ENCODE assay signal across 9 cellular contexts in the genomic region with DNA sequence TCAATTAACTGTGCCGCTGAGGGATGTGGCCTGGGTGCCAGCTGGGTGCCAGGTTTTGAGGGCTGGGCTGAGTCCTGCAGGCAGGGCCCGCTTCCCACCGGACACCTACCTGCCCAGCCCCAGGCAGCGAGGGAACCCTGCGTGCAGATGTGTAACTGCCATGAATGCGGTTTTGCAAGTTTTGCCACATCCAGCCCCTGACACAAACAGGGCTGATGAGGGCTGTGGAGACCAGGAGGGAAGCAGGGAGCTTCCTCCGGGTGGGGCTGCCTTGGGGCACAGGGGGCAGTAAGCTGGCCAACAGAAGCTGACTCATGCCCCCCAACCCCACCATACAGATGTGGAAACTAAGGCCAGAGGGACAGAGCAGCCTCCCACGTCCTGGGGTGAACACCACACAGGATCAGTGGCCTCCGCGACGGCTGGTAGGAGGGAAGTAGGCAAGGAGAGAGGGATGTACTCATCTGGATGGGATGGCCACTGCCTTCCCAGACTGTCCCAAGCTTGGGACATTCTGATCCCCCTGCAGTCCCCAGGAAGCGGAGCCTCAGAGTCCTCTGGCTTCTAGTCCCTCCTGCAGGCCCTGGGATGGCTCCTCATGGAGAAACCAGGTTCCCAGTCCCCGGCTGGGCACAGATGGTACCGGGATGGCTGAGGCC. TPM values are rescaled to one million over a fixed set of nuclear protein-coding genes. Genes with fewer than 3 reads are reported as not detected.
DNase-seq lines count a peak whose midpoint lies in the region; ATAC-seq, FAIRE-seq and TF ChIP-seq lines count a peak whose summit lies in the region.
"Had no signal": no experiment of that assay in that cellular context is flagged by ENCODE, and none has a peak within 500 bp of the region (broad histone marks: within the 10 kb centered on the region; RNA-seq: fewer than 3 reads in every experiment).

No MANE protein-coding gene starts in this region.

- TF ChIP-seq EP300 in HepG2 (IDR thresholded peaks at IDR 0.05; ENCODE audit: low read depth in 2 of 2, low read length in 2 of 2) (no peak), HepG2 (CRISPR knock-in tag; IDR thresholded peaks at IDR 0.05; ENCODE audit: borderline replicate concordance) (no peak)

- TF ChIP-seq CTCF in ascending aorta (IDR thresholded peaks at IDR 0.05): no peak
- TF ChIP-seq CTCF in HepG2 (CRISPR knock-in tag; IDR thresholded peaks at IDR 0.05): no peak
- no peak for TF ChIP-seq CTCF in type B pancreatic cell (conservative IDR thresholded peaks at IDR 0.05)

- peak overlapping the region; percentile 97 for H3K27ac Mint-ChIP-seq in type B pancreatic cell

- no peaks in the 10 kb centered on the region for H3K36me3 Mint-ChIP-seq in activated T-cell treated with anti-CD3 and anti-CD28 coated beads, Interleukin-2, amount 50 U/mL, for 4 hours (ENCODE audit: insufficient read depth)
- no peaks in the 10 kb centered on the region for H3K36me3 Mint-ChIP-seq in type B pancreatic cell

- H3K9me3 ChIP-seq in ascending aorta (no peaks in the 10 kb centered on the region), HepG2 (ENCODE audit: low read length) (no peaks in the 10 kb centered on the region)

- peaks cover 27% of the 10 kb centered on the region for H3K4me1 Mint-ChIP-seq in activated T-cell treated with anti-CD3 and anti-CD28 coated beads, Interleukin-2, amount 50 U/mL, for 4 hours (ENCODE audit: low read depth)
- peaks cover 8% of the 10 kb centered on the region for H3K4me1 Mint-ChIP-seq in type B pancreatic cell (ENCODE audit: unreplicated experiment)

- no peak overlapping the region for H2AFZ ChIP-seq in HepG2 (ENCODE audit: low read length)

- peaks cover 31% of the 10 kb centered on the region; the same call in 1 of the 2 replicates for H4K20me1 ChIP-seq in HepG2 (ENCODE audit: insufficient read depth, low read length)

- H3K36me3 ChIP-seq in ascending aorta (peaks cover 14 to 20% of the 10 kb centered on the region in 2 donors), HepG2 (replicated peaks in 1 of 2; ENCODE audit: control insufficient read depth in 1 of 2, insufficient read depth in 2 of 2, low read length in 2 of 2) (peaks cover 5 to 22% of the 10 kb centered on the region in 2 experiments; a peak in 2 of 5 replicates)

- H3K4me3 Mint-ChIP-seq in activated T-cell treated with anti-CD3 and anti-CD28 coated beads, Interleukin-2, amount 50 U/mL, for 4 hours: peak overlapping the region; percentile 80
- peak overlapping the region; percentile 93 for H3K4me3 Mint-ChIP-seq in type B pancreatic cell

- DNase-seq in activated T-cell treated with anti-CD3 and anti-CD28 coated beads, Interleukin-2, amount 50 U/mL, for 4 hours: no peak
- DNase-seq in activated T-cell treated with anti-CD3 and anti-CD28 coated beads, Interleukin-2, amount 50 U/mL, for 1 hour: no peak
- DNase-seq in ascending aorta (ENCODE audit: low spot score in 2 of 2): no peak
- DNase-seq in HepG2 (ENCODE audit: low spot score): no peak
- DNase-seq in type B pancreatic cell (ENCODE audit: extremely low spot score, unreplicated experiment): peak; percentile 71
- no peak for DNase-seq in GM19240 (ENCODE audit: insufficient read length, low spot score)
- no peak for DNase-seq in NCI-H69 (lab: John Stamatoyannopoulos, UW)

- peak overlapping the region in 1 of 2 donors; percentile 2 for H3K27ac ChIP-seq in ascending aorta
- peak overlapping the region; percentile 75 for H3K27ac ChIP-seq in HepG2 (ENCODE audit: extremely low read length, insufficient read depth, low read length)

- no peaks in the 10 kb centered on the region for H3K9me3 Mint-ChIP-seq in activated T-cell treated with anti-CD3 and anti-CD28 coated beads, Interleukin-2, amount 50 U/mL, for 4 hours
- no peaks in the 10 kb centered on the region for H3K9me3 Mint-ChIP-seq in type B pancreatic cell

- CTCF ChIA-PET in HepG2 (lab: Yijun Ruan, JAX; ENCODE audit: low intra/inter-chr PET ratio, low total read pairs): no interaction called here

- H3K4me2 ChIP-seq in HepG2 (ENCODE audit: low read depth, low read length): peak overlapping the region; percentile 92

- no peak for FAIRE-seq in HepG2 (lab: Jason Lieb, UNC)

- no peak for TF ChIP-seq POLR2A in HepG2 (IDR thresholded peaks at IDR 0.05; ENCODE audit: insufficient read depth in 1 of 2, low read depth in 2 of 2, low read length in 2 of 2)

- H3K4me1 ChIP-seq in ascending aorta: peaks cover 23 to 41% of the 10 kb centered on the region in 2 donors
- peaks cover 55% of the 10 kb centered on the region for H3K4me1 ChIP-seq in HepG2 (ENCODE audit: insufficient read depth, low read length)

- WGBS in HepG2 (ENCODE audit: low lambda C conversion rate): 20% methylated on average over 1 of the region's 14 CpGs

- intact Hi-C loops in ascending aorta (cut with DNase I) (no loop called here), HepG2 (cut with micrococcal nuclease; ENCODE audit: unreplicated experiment) (loop anchor here (10.0 kb wide), 1 partner anchor 342 kb away; a partner anchor contains a TSS)

- no peaks in the 10 kb centered on the region for H3K27me3 Mint-ChIP-seq in activated T-cell treated with anti-CD3 and anti-CD28 coated beads, Interleukin-2, amount 50 U/mL, for 4 hours (ENCODE audit: low read depth)
- H3K27me3 Mint-ChIP-seq in type B pancreatic cell: no peaks in the 10 kb centered on the region

- POLR2A ChIA-PET in HepG2 (lab: Yijun Ruan, JAX): no interaction called here

- H3K9ac ChIP-seq in HepG2 (ENCODE audit: insufficient read depth, low read depth, low read length): peak overlapping the region; percentile 98

- no TSS peak for BruUV-seq in HepG2 (replicated peaks; lab: Mats Ljungman, UMichigan)

- in situ Hi-C loops in HepG2 (cut with HindIII; ENCODE audit: extremely low pct_ligation_motif_present, low pct_unique_long_range_greater_than_20kb): no loop called here

- no peak for ATAC-seq in activated T-cell treated with anti-CD3 and anti-CD28 coated beads, Interleukin-2, amount 50 U/mL, for 4 hours
- ATAC-seq in HepG2 (no peak), GM21576 (IDR thresholded peaks at IDR 0.05; ENCODE audit: unreplicated experiment) (no peak)

- no peak for TF ChIP-seq RAD21 in HepG2 (CRISPR knock-in tag; IDR thresholded peaks at IDR 0.05)

- peaks cover 38% of the 10 kb centered on the region for H3K79me2 ChIP-seq in HepG2 (ENCODE audit: insufficient read depth, low read length)

- H3K4me3 ChIP-seq in ascending aorta: peak overlapping the region; percentile 92 to 98
- H3K4me3 ChIP-seq in HepG2 (replicated peaks in 1 of 3; ENCODE audit: insufficient read depth in 1 of 3, low read depth in 2 of 3, low read length in 3 of 3): peak overlapping the region; percentile 73 to 97 (median 88)

- H3K27me3 ChIP-seq in ascending aorta (no peaks in the 10 kb centered on the region), HepG2 (ENCODE audit: control insufficient read depth in 1 of 2, insufficient read depth in 2 of 2, low read length in 2 of 2) (no peaks in the 10 kb centered on the region; a peak in 1 of 5 replicates)

RNA-seq across cellular contexts. Expression of a gene that starts 1.6 kb away (rescaled TPM):
- 10 to 100 TPM; 22.5 to 27.2 (median 23.7) TPM for total RNA-seq in activated T-cell treated with anti-CD3 and anti-CD28 coated beads, Interleukin-2, amount 50 U/mL, for 4 hours
- total RNA-seq in ascending aorta (4.6 TPM), HepG2 (2016; rRNA removed; fragmentation: Illumina TruSeq; extraction: Trizol) (3.3 and 6.8 TPM in 2 replicates), type B pancreatic cell (ENCODE audit: low replicate concordance) (49.2 and 85.9 TPM in 2 replicates)
- 4.8 and 5.6 TPM in 2 replicates for total RNA-seq in HepG2 (2016; cell fraction: cytosol; rRNA removed; fragmentation: Illumina TruSeq; extraction: Trizol; ENCODE audit: low read depth)
- 3.5 and 7.2 TPM in 2 replicates for total RNA-seq in HepG2 (2016; cell fraction: insoluble cytoplasmic fraction; rRNA removed; fragmentation: Illumina TruSeq; extraction: Trizol)
- total RNA-seq in HepG2 (2016; cell fraction: membrane; rRNA removed; fragmentation: Illumina TruSeq; extraction: Trizol): 8.2 and 9.8 TPM in 2 replicates
- 5.1 and 5.7 TPM in 2 replicates for total RNA-seq in HepG2 (2016; cell fraction: nucleus; rRNA removed; fragmentation: Illumina TruSeq; extraction: Trizol)
- 12.3 and 16.6 TPM in 2 replicates for polyA plus RNA-seq in HepG2 (2011; rRNA removed)
- 4.3 and 9.4 TPM in 2 replicates for polyA plus RNA-seq in HepG2 (2011; cell fraction: cytosol; rRNA removed)
- polyA plus RNA-seq in HepG2 (2011; cell fraction: nucleus; rRNA removed): 78.3 and 112 TPM in 2 replicates
- 16.2 and 21.4 TPM in 2 replicates for polyA plus RNA-seq in HepG2 (2012)
- 15.8 and 19.4 TPM in 2 replicates for polyA plus RNA-seq in HepG2 (2016; cell fraction: cytosol; fragmentation: Illumina TruSeq; extraction: Trizol; ENCODE audit: low read depth)
- 11.4 and 12.9 TPM in 2 replicates for polyA plus RNA-seq in HepG2 (2016; cell fraction: insoluble cytoplasmic fraction; fragmentation: Illumina TruSeq; extraction: Trizol; ENCODE audit: low read depth)
- 21.1 and 23.4 TPM in 2 replicates for polyA plus RNA-seq in HepG2 (2016; cell fraction: membrane; fragmentation: Illumina TruSeq; extraction: Trizol; ENCODE audit: low read depth)
- polyA plus RNA-seq in HepG2 (2016; cell fraction: nucleus; fragmentation: Illumina TruSeq; extraction: Trizol; ENCODE audit: insufficient read depth, low read depth): 30.5 and 32.7 TPM in 2 replicates
- 9.9 and 17.0 TPM in 2 replicates for polyA minus RNA-seq in HepG2 (2011; rRNA and poly(A)+ RNA removed; ENCODE audit: low replicate concordance)
- 8.7 and 11.7 TPM in 2 replicates for polyA minus RNA-seq in HepG2 (2011; cell fraction: cytosol; rRNA and poly(A)+ RNA removed)
- polyA minus RNA-seq in HepG2 (2011; cell fraction: nucleus; rRNA and poly(A)+ RNA removed): 23.5 and 25.2 TPM in 2 replicates

RNA-seq across cellular contexts. Expression of a gene that starts 11.5 kb away (rescaled TPM):
- total RNA-seq in activated T-cell treated with anti-CD3 and anti-CD28 coated beads, Interleukin-2, amount 50 U/mL, for 4 hours: 10 to 100 TPM; 56.5 to 60.5 (median 58.0) TPM
- total RNA-seq in ascending aorta (201 TPM), HepG2 (2016; rRNA removed; fragmentation: Illumina TruSeq; extraction: Trizol) (11.9 and 14.8 TPM in 2 replicates), type B pancreatic cell (ENCODE audit: low replicate concordance) (87.9 and 88.6 TPM in 2 replicates)
- 6.7 and 12.0 TPM in 2 replicates for total RNA-seq in HepG2 (2016; cell fraction: cytosol; rRNA removed; fragmentation: Illumina TruSeq; extraction: Trizol; ENCODE audit: low read depth)
- 13.0 and 13.6 TPM in 2 replicates for total RNA-seq in HepG2 (2016; cell fraction: insoluble cytoplasmic fraction; rRNA removed; fragmentation: Illumina TruSeq; extraction: Trizol)
- total RNA-seq in HepG2 (2016; cell fraction: membrane; rRNA removed; fragmentation: Illumina TruSeq; extraction: Trizol): 14.0 and 16.7 TPM in 2 replicates
- total RNA-seq in HepG2 (2016; cell fraction: nucleus; rRNA removed; fragmentation: Illumina TruSeq; extraction: Trizol): 17.0 and 22.2 TPM in 2 replicates
- 11.6 and 12.6 TPM in 2 replicates for polyA plus RNA-seq in HepG2 (2011; rRNA removed)
- polyA plus RNA-seq in HepG2 (2011; cell fraction: cytosol; rRNA removed): 4.9 and 6.2 TPM in 2 replicates
- 87.1 and 98.5 TPM in 2 replicates for polyA plus RNA-seq in HepG2 (2011; cell fraction: nucleus; rRNA removed)
- 31.8 and 31.9 TPM in 2 replicates for polyA plus RNA-seq in HepG2 (2012)
- polyA plus RNA-seq in HepG2 (2016; cell fraction: cytosol; fragmentation: Illumina TruSeq; extraction: Trizol; ENCODE audit: low read depth): 3.9 and 4.3 TPM in 2 replicates
- 22.5 and 31.3 TPM in 2 replicates for polyA plus RNA-seq in HepG2 (2016; cell fraction: insoluble cytoplasmic fraction; fragmentation: Illumina TruSeq; extraction: Trizol; ENCODE audit: low read depth)
- 11.4 and 11.5 TPM in 2 replicates for polyA plus RNA-seq in HepG2 (2016; cell fraction: membrane; fragmentation: Illumina TruSeq; extraction: Trizol; ENCODE audit: low read depth)
- polyA plus RNA-seq in HepG2 (2016; cell fraction: nucleus; fragmentation: Illumina TruSeq; extraction: Trizol; ENCODE audit: insufficient read depth, low read depth): 54.4 and 55.4 TPM in 2 replicates
- polyA minus RNA-seq in HepG2 (2011; rRNA and poly(A)+ RNA removed; ENCODE audit: low replicate concordance): 12.5 and 23.7 TPM in 2 replicates
- 16.2 and 19.1 TPM in 2 replicates for polyA minus RNA-seq in HepG2 (2011; cell fraction: cytosol; rRNA and poly(A)+ RNA removed)
- polyA minus RNA-seq in HepG2 (2011; cell fraction: nucleus; rRNA and poly(A)+ RNA removed): 26.4 and 28.5 TPM in 2 replicates

RNA-seq across cellular contexts. Expression of a gene that starts 57.0 kb away (rescaled TPM):
- under 1 TPM in 2 of 3 donors, not detected in 1; 0.05 to 0.10 TPM for total RNA-seq in activated T-cell treated with anti-CD3 and anti-CD28 coated beads, Interleukin-2, amount 50 U/mL, for 4 hours
- total RNA-seq in ascending aorta: not detected
- not detected in 2 replicates for total RNA-seq in HepG2 (2016; rRNA removed; fragmentation: Illumina TruSeq; extraction: Trizol)
- not detected in 2 replicates for total RNA-seq in HepG2 (2016; cell fraction: cytosol; rRNA removed; fragmentation: Illumina TruSeq; extraction: Trizol; ENCODE audit: low read depth)
- total RNA-seq in HepG2 (2016; cell fraction: insoluble cytoplasmic fraction; rRNA removed; fragmentation: Illumina TruSeq; extraction: Trizol): 0.02 TPM in 1 of 2 replicates, not detected in the other
- total RNA-seq in HepG2 (2016; cell fraction: membrane; rRNA removed; fragmentation: Illumina TruSeq; extraction: Trizol): 0.06 TPM in 1 of 2 replicates, not detected in the other
- total RNA-seq in HepG2 (2016; cell fraction: nucleus; rRNA removed; fragmentation: Illumina TruSeq; extraction: Trizol): not detected in 2 replicates
- 0.03 TPM in 2 replicates for polyA plus RNA-seq in HepG2 (2011; rRNA removed)
- 0.01 and 0.03 TPM in 2 replicates for polyA plus RNA-seq in HepG2 (2011; cell fraction: cytosol; rRNA removed)
- polyA plus RNA-seq in HepG2 (2011; cell fraction: nucleus; rRNA removed): 0.09 and 0.10 TPM in 2 replicates
- 0.07 and 0.08 TPM in 2 replicates for polyA plus RNA-seq in HepG2 (2012)
- not detected in 2 replicates for polyA plus RNA-seq in HepG2 (2016; cell fraction: cytosol; fragmentation: Illumina TruSeq; extraction: Trizol; ENCODE audit: low read depth)
- polyA plus RNA-seq in HepG2 (2016; cell fraction: insoluble cytoplasmic fraction; fragmentation: Illumina TruSeq; extraction: Trizol; ENCODE audit: low read depth): not detected in 2 replicates
- polyA plus RNA-seq in HepG2 (2016; cell fraction: membrane; fragmentation: Illumina TruSeq; extraction: Trizol; ENCODE audit: low read depth): not detected in 2 replicates
- 0.15 TPM in 1 of 2 replicates, not detected in the other for polyA plus RNA-seq in HepG2 (2016; cell fraction: nucleus; fragmentation: Illumina TruSeq; extraction: Trizol; ENCODE audit: insufficient read depth, low read depth)
- polyA minus RNA-seq in HepG2 (2011; rRNA and poly(A)+ RNA removed; ENCODE audit: low replicate concordance): 0.24 TPM in 1 of 2 replicates, not detected in the other
- polyA minus RNA-seq in HepG2 (2011; cell fraction: cytosol; rRNA and poly(A)+ RNA removed): not detected in 2 replicates
- not detected in 2 replicates for polyA minus RNA-seq in HepG2 (2011; cell fraction: nucleus; rRNA and poly(A)+ RNA removed)
- 0.14 and 0.43 TPM in 2 replicates for total RNA-seq in type B pancreatic cell (ENCODE audit: low replicate concordance)
- total RNA-seq: SK-MEL-5 had no signal
